In the genomic region with DNA sequence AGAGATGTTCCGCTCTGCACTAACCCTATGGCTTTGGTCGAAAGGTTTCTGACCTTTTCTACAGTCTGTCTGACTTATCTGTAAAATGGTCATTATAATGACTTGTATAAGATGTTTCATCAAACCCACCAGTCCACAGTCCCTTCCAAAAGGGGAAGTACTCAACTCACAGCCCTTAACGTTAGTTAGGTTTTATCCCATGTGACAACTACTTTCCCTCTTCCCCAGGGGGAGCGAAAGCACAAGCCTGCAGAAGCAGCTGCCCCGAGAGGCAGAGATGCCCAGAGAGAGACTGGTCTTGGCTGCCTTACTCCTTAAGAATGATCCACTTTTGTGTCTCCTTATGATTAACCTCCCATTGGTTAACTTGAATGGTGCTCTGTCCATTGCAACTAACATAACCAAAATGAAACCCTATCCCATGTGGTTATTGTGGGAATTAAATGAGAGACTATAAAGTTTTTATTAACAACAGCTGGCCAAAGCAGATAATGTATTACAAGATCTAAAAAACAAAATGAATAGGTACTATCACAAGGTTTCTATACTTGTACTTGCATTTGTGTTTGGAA, we compare ENCODE assay signal across 11 cellular contexts. TPM values are rescaled to one million over a fixed set of nuclear protein-coding genes. Genes with fewer than 3 reads are reported as not detected.
A peak's percentile ranks its signal among the peaks of the same experiment; 100 is the strongest.
DNase-seq lines count a peak whose midpoint lies in the region; ATAC-seq and TF ChIP-seq lines count a peak whose summit lies in the region.
"Had no signal": no experiment of that assay in that cellular context is flagged by ENCODE, and none has a peak within 500 bp of the region (broad histone marks: within the 10 kb centered on the region; RNA-seq: fewer than 3 reads in every experiment).

No MANE protein-coding gene starts in this region.

- no peaks in the 10 kb centered on the region for H3K9me2 ChIP-seq in GM23338 (ENCODE audit: insufficient read depth)

- ATAC-seq in GM23338: peak; percentile 80
- no peak for ATAC-seq in gastrocnemius medialis

- H4K20me1 ChIP-seq in GM23338 (replicated peaks; ENCODE audit: insufficient read depth): 0 out of 2 replicates have a peak, but pooled peaks cover 12% of the 10 kb centered on the region

- no peaks in the 10 kb centered on the region for H3K9me3 ChIP-seq in gastrocnemius medialis

- H3K27ac ChIP-seq in GM23338 (ENCODE audit: low read depth) (no peak overlapping the region), gastrocnemius medialis (no peak overlapping the region)
- H3K27ac ChIP-seq: C4-2B had no signal

- H3K9me3 Mint-ChIP-seq in CD14-positive monocyte (no peaks in the 10 kb centered on the region), GM23338 (no peaks in the 10 kb centered on the region)
- H3K9me3 Mint-ChIP-seq: stimulated activated naive CD8-positive, alpha-beta T cell treated with anti-CD3 and anti-CD28 coated beads, Interleukin-15, Interleukin-2, amounts not matched to agents 100 ng/mL and 50 ng/mL, for 24 hours had no signal

- peak overlapping the region in 4 of 7 donors; percentile 18 to 63 (median 62) for H3K27ac Mint-ChIP-seq in CD14-positive monocyte
- no peak overlapping the region for H3K27ac Mint-ChIP-seq in GM23338
- H3K27ac Mint-ChIP-seq: stimulated activated naive CD8-positive, alpha-beta T cell treated with anti-CD3 and anti-CD28 coated beads, Interleukin-15, Interleukin-2, amounts not matched to agents 100 ng/mL and 50 ng/mL, for 24 hours had no signal

- TF ChIP-seq CTCF in CD14-positive monocyte (IDR thresholded peaks at IDR 0.05): no peak
- no peak for TF ChIP-seq CTCF in GM23338 (conservative IDR thresholded peaks at IDR 0.05; ENCODE audit: low read depth in 2 of 2)
- no peak for TF ChIP-seq CTCF in gastrocnemius medialis (IDR thresholded peaks at IDR 0.05 in 4 of 5, conservative IDR thresholded peaks at IDR 0.05 in 1 of 5)

- H3K4me1 ChIP-seq in GM23338 (ENCODE audit: insufficient read depth) (no peaks in the 10 kb centered on the region), gastrocnemius medialis (peaks cover under 1 to 19% of the 10 kb centered on the region in 2 donors)

- no peak overlapping the region for H3K4me2 ChIP-seq in GM23338

- H3F3A ChIP-seq in GM23338 (replicated peaks; ENCODE audit: low read depth): no peaks in the 10 kb centered on the region

- in situ Hi-C loops in gastrocnemius medialis (cut with MboI; ENCODE audit: low sequenced_read_pairs in 4 of 4): loop anchor here in 1 of 4 donors (10.0 kb wide), 1 partner anchor 485 kb away; the partner anchor contains the start of gene MRPL3

- H3K27me3 ChIP-seq in GM23338 (ENCODE audit: insufficient read depth) (no peaks in the 10 kb centered on the region), gastrocnemius medialis (no peaks in the 10 kb centered on the region)

- peaks cover 37% of the 10 kb centered on the region for H3K4me1 Mint-ChIP-seq in CD14-positive monocyte
- H3K4me1 Mint-ChIP-seq in GM23338: no peaks in the 10 kb centered on the region

- intact Hi-C loops in CD14-positive monocyte (cut with micrococcal nuclease): no loop called here
- intact Hi-C loops in gastrocnemius medialis (cut with DNase I; ENCODE audit: low total_unique reads): no loop called here

- TF ChIP-seq POLR2A in gastrocnemius medialis (IDR thresholded peaks at IDR 0.05): no peak

- no peaks in the 10 kb centered on the region for H3K79me2 ChIP-seq in GM23338 (replicated peaks; ENCODE audit: insufficient read depth)

- DNase-seq in CD14-positive monocyte (ENCODE audit: low spot score): no peak
- DNase-seq in GM23338 (ENCODE audit: low spot score): peak; percentile 35
- peak; percentile 94 for DNase-seq in OCI-M1 (lab: John Stamatoyannopoulos, UW)
- peak; percentile 10 for DNase-seq in germinal center (ENCODE audit: low spot score)
- no peak for DNase-seq in NCI-H2171 (lab: John Stamatoyannopoulos, UW)
- DNase-seq in AG08396 (ENCODE audit: low spot score): no peak
- DNase-seq in stimulated activated CD4-positive, alpha-beta T cell treated with anti-CD3 and anti-CD28 coated beads, Interleukin-4, amount 100 ng/mL, for 4 hours: no peak
- DNase-seq in gastrocnemius medialis: no peak
- DNase-seq: NCI-H510A had no signal

- H3K36me3 Mint-ChIP-seq in CD14-positive monocyte (peaks cover 43 to 44% of the 10 kb centered on the region in 2 donors), GM23338 (ENCODE audit: low read depth) (peaks cover 18% of the 10 kb centered on the region; the same call in 2 of the 3 replicates)

- H3K36me3 ChIP-seq in GM23338 (ENCODE audit: insufficient read depth): peaks cover 5% of the 10 kb centered on the region; the same call in 1 of the 2 replicates
- peaks cover 0 to 30% of the 10 kb centered on the region in 2 donors for H3K36me3 ChIP-seq in gastrocnemius medialis

- H3K27me3 Mint-ChIP-seq in CD14-positive monocyte (ENCODE audit: low read depth in 3 of 3) (no peaks in the 10 kb centered on the region), GM23338 (ENCODE audit: insufficient read depth, low read depth, poor library complexity) (no peaks in the 10 kb centered on the region)
- H3K27me3 Mint-ChIP-seq: stimulated activated naive CD8-positive, alpha-beta T cell treated with anti-CD3 and anti-CD28 coated beads, Interleukin-15, Interleukin-2, amounts not matched to agents 100 ng/mL and 50 ng/mL, for 24 hours had no signal

- H3K4me3 Mint-ChIP-seq in CD14-positive monocyte (peak overlapping the region; percentile 31 to 77), GM23338 (no peak overlapping the region)
- H3K4me3 Mint-ChIP-seq: stimulated activated naive CD8-positive, alpha-beta T cell treated with anti-CD3 and anti-CD28 coated beads, Interleukin-15, Interleukin-2, amounts not matched to agents 100 ng/mL and 50 ng/mL, for 24 hours had no signal

- no peak overlapping the region for H2AFZ ChIP-seq in GM23338

- H3K4me3 ChIP-seq in GM23338: no peak overlapping the region
- no peak overlapping the region for H3K4me3 ChIP-seq in gastrocnemius medialis

TF ChIP-seq in GM23338, 12 proteins besides CTCF, POLR2A, EP300 and RAD21:
- TF ChIP-seq ZNF331 (CRISPR knock-in tag; IDR thresholded peaks at IDR 0.05; ENCODE audit: low read depth) (no peak), CREB1 (CRISPR knock-in tag; IDR thresholded peaks at IDR 0.05; ENCODE audit: low read depth) (no peak)
TF ChIP-seq in GM23338: peak in this region for 0.

RNA-seq across cellular contexts. Expression of gene ASTE1, which starts 6.4 kb away (rescaled TPM):
- polyA plus RNA-seq in CD14-positive monocyte: 1 to 10 TPM; 6.6 to 7.2 TPM
- total RNA-seq in GM23338 (2014; rRNA removed; shearing (Covaris generic)): 4.8 and 8.9 TPM in 2 replicates
- polyA plus RNA-seq in GM23338 (2016; fragmentation: Nextera tagmentation; extraction: Ambion mirVana): 3.9 and 4.9 TPM in 2 replicates
- 1 to 10 TPM; 1.2 to 2.0 (median 1.5) TPM for total RNA-seq in gastrocnemius medialis

RNA-seq across cellular contexts. Expression of gene NEK11, which starts 6.5 kb away (rescaled TPM):
- polyA plus RNA-seq in CD14-positive monocyte (under 1 TPM; 0.31 to 0.43 TPM), GM23338 (2016; fragmentation: Nextera tagmentation; extraction: Ambion mirVana) (1.1 TPM in 2 replicates)
- 0.80 and 3.7 TPM in 2 replicates for total RNA-seq in GM23338 (2014; rRNA removed; shearing (Covaris generic))
- total RNA-seq in gastrocnemius medialis: 1 to 10 TPM; 2.1 to 5.2 (median 2.5) TPM

Comparison
In these comparisons a context has a peak if more than half of its experiments do, and no peak if none do; other contexts are left out.
1. DNase-seq: peak in GM23338 (single experiment), OCI-M1 (single experiment) and germinal center (single experiment); none in CD14-positive monocyte (single experiment), NCI-H2171 (single experiment), AG08396 (single experiment), stimulated activated CD4-positive, alpha-beta T cell treated with anti-CD3 and anti-CD28 coated beads, Interleukin-4, amount 100 ng/mL, for 4 hours (0 of 2) and gastrocnemius medialis (0 of 2).